Comparison of ENCODE assay signal across 22 cellular contexts in the genomic region with DNA sequence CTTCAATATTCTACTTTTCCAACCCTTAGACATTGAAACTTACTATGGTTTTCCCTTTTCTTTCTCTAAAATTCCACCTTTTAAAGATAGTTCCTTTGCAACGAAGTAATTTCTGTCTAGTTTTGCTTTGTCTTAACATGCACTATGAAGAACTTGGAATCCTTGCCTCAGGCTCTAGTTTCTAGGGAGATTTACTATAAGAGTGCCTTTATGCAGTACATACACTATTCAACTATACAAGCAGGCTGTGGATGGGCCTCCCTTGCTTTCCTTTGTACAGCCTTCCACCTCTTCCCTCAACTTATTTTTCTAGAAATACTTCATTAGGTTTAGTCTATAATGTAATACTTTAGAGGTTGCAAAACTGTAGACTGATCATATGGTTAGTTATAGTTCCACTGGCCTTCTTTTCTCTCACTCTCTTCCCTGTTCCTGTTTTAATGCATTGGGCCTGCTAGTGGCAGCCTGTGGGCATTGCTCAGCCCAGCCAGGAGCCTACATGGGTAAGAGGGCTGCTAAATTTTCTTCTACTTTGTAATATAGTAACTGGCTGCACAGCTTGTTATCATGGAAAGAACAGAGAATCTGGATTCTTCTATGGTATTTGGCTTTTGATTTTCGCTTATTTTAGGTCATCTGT.
"Had no signal": no experiment of that assay in that cellular context is flagged by ENCODE, and none has a peak within 500 bp of the region (broad histone marks: within the 10 kb centered on the region; RNA-seq: fewer than 3 reads in every experiment).

No MANE protein-coding gene starts in this region.

- H3K4me3 ChIP-seq: ascending aorta, right atrium auricular region, spleen, transverse colon had no signal

- H3K4me1 ChIP-seq: ascending aorta, right atrium auricular region, spleen, transverse colon had no signal

- DNase-seq: activated CD4-positive, alpha-beta memory T cell treated with anti-CD3 and anti-CD28 coated beads for 36 hours; activated CD4-positive, alpha-beta T cell treated with anti-CD3 and anti-CD28 coated beads for 48 hours; activated CD8-positive, alpha-beta memory T cell treated with anti-CD3 and anti-CD28 coated beads, Interleukin-2, amount 50 U/mL, for 48 hours; activated gamma-delta T cell; activated naive CD4-positive, alpha-beta T cell treated with anti-CD3 and anti-CD28 coated beads, Interleukin-2, amount 10 ng/mL, durations not matched to agents 7 days and 5 days; activated naive CD8-positive, alpha-beta T cell treated with anti-CD3 and anti-CD28 coated beads, Interleukin-2, amount 10 ng/mL, durations not matched to agents 7 days and 5 days; activated T-cell treated with anti-CD3 and anti-CD28 coated beads, Interleukin-2, amount 50 U/mL, for 24 hours; central memory CD4-positive, alpha-beta T cell; head of caudate nucleus; hippocampal formation; immature natural killer cell; naive thymus-derived CD8-positive, alpha-beta T cell; spleen; stimulated activated naive CD4-positive, alpha-beta T cell; transverse colon had no signal

- H3K27ac ChIP-seq: ascending aorta, epithelial cell of prostate, right atrium auricular region, spleen, transverse colon, VCaP had no signal

- ATAC-seq: activated CD4-positive, CD25-positive, alpha-beta regulatory T cell treated with anti-CD3 and anti-CD28 coated beads, Interleukin-2, amount 50 U/mL, for 24 hours; naive thymus-derived CD8-positive, alpha-beta T cell had no signal

- H3K27me3 ChIP-seq: ascending aorta, right atrium auricular region, spleen, transverse colon had no signal

- FAIRE-seq: TTC549, urothelium cell line had no signal

- H3K9me3 ChIP-seq: ascending aorta, right atrium auricular region, transverse colon had no signal

- H3K36me3 ChIP-seq: ascending aorta, right atrium auricular region, spleen, transverse colon had no signal
